20 cellular contexts compared by ENCODE assay signal in genomic region chr15:71238926-71239325, GRCh38.
DNase-seq lines count a peak whose midpoint lies in the region; ATAC-seq, FAIRE-seq and TF ChIP-seq lines count a peak whose summit lies in the region.
"Had no signal": no experiment of that assay in that cellular context is flagged by ENCODE, and none has a peak within 500 bp of the region (broad histone marks: within the 10 kb centered on the region; RNA-seq: fewer than 3 reads in every experiment).

No MANE protein-coding gene starts in this region.

- TF ChIP-seq RAD21 in H1 (IDR thresholded peaks at IDR 0.05 in 1 of 2, conservative IDR thresholded peaks at IDR 0.05 in 1 of 2; ENCODE audit: low read depth in 2 of 2, low read length in 2 of 2) = no peak

- no peak overlapping the region for H3K4ac ChIP-seq in H1 (replicated peaks; ENCODE audit: insufficient read length, low read depth, low read length)

- H4K20me1 ChIP-seq in H1 (replicated peaks in 1 of 2; ENCODE audit: control insufficient read depth in 1 of 2, insufficient read depth in 2 of 2, low read length in 2 of 2) = no peaks in the 10 kb centered on the region

- TF ChIP-seq EP300 in H1 (IDR thresholded peaks at IDR 0.05; ENCODE audit: borderline replicate concordance in 1 of 2, low read depth in 2 of 2, low read length in 2 of 2) = no peak

- no peak overlapping the region for H3K14ac ChIP-seq in H1 (ENCODE audit: insufficient read length)

- H2BK15ac ChIP-seq in H1 (ENCODE audit: low read length) = no peak overlapping the region

- peak overlapping the region in 1 of 2 experiments; percentile 4; a peak in 2 of 4 replicates for H3K4me2 ChIP-seq in H1 (ENCODE audit: insufficient read depth in 1 of 2, low read depth in 2 of 2, low read length in 2 of 2)
- H3K4me2 ChIP-seq: KMS-11 had no signal

- H2AK5ac ChIP-seq in H1 (ENCODE audit: low read depth, low read length) = no peak overlapping the region

- TF ChIP-seq CTCF in left ventricle myocardium inferior (IDR thresholded peaks at IDR 0.05; ENCODE audit: borderline replicate concordance) (no peak), H1 (IDR thresholded peaks at IDR 0.05; ENCODE audit: control extremely low read depth in 1 of 3, insufficient read depth in 1 of 3, low read depth in 1 of 3, low read length in 3 of 3) (no peak), uterus (IDR thresholded peaks at IDR 0.05) (no peak)

- no peak overlapping the region for H2AFZ ChIP-seq in H1 (ENCODE audit: low read length)

- H3K9ac ChIP-seq in HUES48 (ENCODE audit: low read depth, low read length) (no peak overlapping the region), H1 (replicated peaks in 1 of 4; ENCODE audit: extremely low read depth in 1 of 4, low read depth in 3 of 4, low read length in 3 of 4) (no peak overlapping the region)
- H3K9ac ChIP-seq: KMS-11 had no signal

- no peaks in the 10 kb centered on the region for H3K79me2 ChIP-seq in H1 (ENCODE audit: control insufficient read depth in 1 of 2, insufficient read depth in 2 of 2, low read length in 2 of 2)

- no peak for FAIRE-seq in H1 (lab: Jason Lieb, UNC)
- FAIRE-seq in small intestine (lab: Jason Lieb, UNC) = no peak

- H3K27me3 ChIP-seq in left ventricle myocardium inferior (ENCODE audit: low read depth) (no peaks in the 10 kb centered on the region), right cardiac atrium (ENCODE audit: control insufficient read depth, insufficient read depth) (no peaks in the 10 kb centered on the region), HUES48 (ENCODE audit: control insufficient read depth, insufficient read depth, low read length) (no peaks in the 10 kb centered on the region), H1 (replicated peaks in 1 of 4; ENCODE audit: control insufficient read depth in 3 of 4, extremely low read depth in 1 of 4, insufficient read depth in 3 of 4, low read length in 3 of 4) (no peaks in the 10 kb centered on the region), uterus (no peaks in the 10 kb centered on the region), small intestine (ENCODE audit: control insufficient read depth in 2 of 2, insufficient read depth in 2 of 2, low read length in 2 of 2) (no peaks in the 10 kb centered on the region)

- H3K56ac ChIP-seq in H1 (replicated peaks; ENCODE audit: insufficient read length, low read depth, low read length) = no peak overlapping the region

- H3K36me3 ChIP-seq in left ventricle myocardium inferior (peaks cover 8% of the 10 kb centered on the region), HUES48 (ENCODE audit: control insufficient read depth, insufficient read depth, low read length) (no peaks in the 10 kb centered on the region), H1 (ENCODE audit: control insufficient read depth in 2 of 4, insufficient read depth in 4 of 4, low read length in 3 of 4) (no peaks in the 10 kb centered on the region; a peak in 1 of 8 replicates), uterus (no peaks in the 10 kb centered on the region), small intestine (ENCODE audit: control insufficient read depth in 2 of 2, insufficient read depth in 2 of 2, low read length in 2 of 2) (no peaks in the 10 kb centered on the region)

- H3K23ac ChIP-seq in H1 (ENCODE audit: insufficient read length) = no peak overlapping the region

- no peak overlapping the region for H2BK12ac ChIP-seq in H1 (ENCODE audit: low read depth, low read length)

- H3K4me1 ChIP-seq in left ventricle myocardium inferior (peaks cover 28% of the 10 kb centered on the region), right cardiac atrium (ENCODE audit: control insufficient read depth, insufficient read depth, low read length) (peaks cover 4% of the 10 kb centered on the region), HUES48 (ENCODE audit: control insufficient read depth, insufficient read depth, low read length) (peaks cover 18% of the 10 kb centered on the region), H1 (replicated peaks in 1 of 4; ENCODE audit: control insufficient read depth in 3 of 4, insufficient read depth in 4 of 4, low read length in 3 of 4) (peaks cover 0 to 8% (median 3%) of the 10 kb centered on the region in 4 experiments; a peak in 3 of 7 replicates), uterus (peaks cover 0 to 11% of the 10 kb centered on the region in 2 donors), small intestine (ENCODE audit: control insufficient read depth in 2 of 2, insufficient read depth in 1 of 2, low read depth in 1 of 2, low read length in 1 of 2) (peaks cover 0 to 8% of the 10 kb centered on the region in 2 donors)

- CTCF ChIA-PET in H1 (lab: Charles Lee; ENCODE audit: partially characterized antibody) = interaction anchor here (0.6 to 1.8 kb wide), 3 partner anchors 18 to 124 kb away, joined by 3 to 8 read pairs (median 4); partner anchors contain the start of gene THSD4

- no peak for ATAC-seq in right cardiac atrium

- H4K91ac ChIP-seq in H1 (replicated peaks; ENCODE audit: insufficient read length, low read length) = no peak overlapping the region

- H2BK20ac ChIP-seq in H1 (ENCODE audit: low read length) = no peak overlapping the region

- H3K4me3 ChIP-seq in left ventricle myocardium inferior (no peak overlapping the region), right cardiac atrium (ENCODE audit: low read length) (no peak overlapping the region), HUES48 (ENCODE audit: low read depth, low read length) (peak overlapping the region; percentile 40; the same call in 1 of the 2 replicates), H1 (ENCODE audit: extremely low read depth in 1 of 4, insufficient read depth in 2 of 4, low read depth in 3 of 4, low read length in 4 of 4) (no peak overlapping the region), uterus (no peak overlapping the region), small intestine (ENCODE audit: low read depth in 1 of 2, low read length in 2 of 2) (no peak overlapping the region)
- H3K4me3 ChIP-seq: SK-N-MC had no signal

- no peak overlapping the region for H4K8ac ChIP-seq in H1 (ENCODE audit: extremely low read depth, insufficient read depth, low read length)

- H4K5ac ChIP-seq in H1 (ENCODE audit: insufficient read length, low read depth, low read length) = peak overlapping the region; percentile 22

- H3K27ac ChIP-seq in left ventricle myocardium inferior (replicated peaks) (peak overlapping the region; percentile 73), right cardiac atrium (ENCODE audit: low read length) (no peak overlapping the region), HUES48 (ENCODE audit: low read depth, low read length) (peak overlapping the region; percentile 45), H1 (ENCODE audit: low read depth, low read length) (no peak overlapping the region), uterus (peak overlapping the region; percentile 66 to 74), small intestine (ENCODE audit: low read depth in 1 of 2, low read length in 1 of 2) (no peak overlapping the region)
- H3K27ac ChIP-seq: KMS-11, SK-N-MC had no signal

- no peaks in the 10 kb centered on the region for H3K79me1 ChIP-seq in H1 (ENCODE audit: low read depth, low read length)

- POLR2A ChIA-PET in H1 (lab: Charles Lee; ENCODE audit: partially characterized antibody) = interaction anchor here (1.4 to 1.7 kb wide), 4 partner anchors 10 to 25 kb away, joined by 4 read pairs; no protein-coding TSS in a partner anchor

- H3K23me2 ChIP-seq in H1 (ENCODE audit: low read depth, low read length) = no peaks in the 10 kb centered on the region

- no peak for DNase-seq in left ventricle myocardium inferior
- no peak for DNase-seq in right cardiac atrium
- no peak for DNase-seq in H1 (ENCODE audit: low read depth in 1 of 2, low spot score in 2 of 2)
- no peak for DNase-seq in uterus
- no peak for DNase-seq in NCI-H2107 (lab: John Stamatoyannopoulos, UW)
- DNase-seq in small intestine = no peak
- no peak for DNase-seq in GM19238 (ENCODE audit: insufficient read length, low spot score)
- DNase-seq: GDM1, H7, HFFc6, NCI-H1105, NCI-H2081, NCI-H2171 treated with DMSO at 0.1 percent for 48 hours, NCI-H446, NCI-H526, OCI-M1, SHP77 treated with DMSO at 0.1 percent for 48 hours had no signal

- no peak for TF ChIP-seq POLR2A in H1 (IDR thresholded peaks at IDR 0.05; ENCODE audit: control extremely low read depth in 1 of 2, low read depth in 2 of 2, low read length in 2 of 2)
- no peak for TF ChIP-seq POLR2A in uterus (IDR thresholded peaks at IDR 0.05)

- 87% methylated on average over 1 of the region's 1 CpG for WGBS in right cardiac atrium
- 63% methylated on average over 1 of the region's 1 CpG; no CpG with 5 or more reads in 1 of the 2 experiments for WGBS in H1 (ENCODE audit: extremely low coverage in 1 of 2, insufficient coverage in 1 of 2, insufficient read length in 1 of 2, insufficient replicate concordance in 2 of 2, low coverage in 1 of 2, low lambda C conversion rate in 2 of 2, missing lambda C conversion rate in 1 of 2), 2 experiments
- WGBS in small intestine, 3 donors = 70 to 76% (median 71%) methylated on average over 1 of the region's 1 CpG

- no peak overlapping the region for H3K18ac ChIP-seq in H1 (ENCODE audit: extremely low read depth, low read length)

- intact Hi-C loops in left ventricle myocardium inferior (cut with micrococcal nuclease) = no loop called here
- intact Hi-C loops in right cardiac atrium (cut with DNase I) = no loop called here
- intact Hi-C loops in uterus (cut with DNase I; ENCODE audit: low total_unique reads) = no loop called here

- H2BK5ac ChIP-seq in H1 (ENCODE audit: low read depth, low read length) = 0 out of 2 replicates have a peak overlapping the region, but pooled peaks have one; percentile 8

- H3K9me3 ChIP-seq in left ventricle myocardium inferior (replicated peaks) (no peaks in the 10 kb centered on the region), right cardiac atrium (ENCODE audit: control insufficient read depth, low read length) (no peaks in the 10 kb centered on the region), HUES48 (ENCODE audit: control insufficient read depth, insufficient read depth, low read length) (no peaks in the 10 kb centered on the region), H1 (ENCODE audit: insufficient read depth in 2 of 2, low read depth in 1 of 2, low read length in 1 of 2) (no peaks in the 10 kb centered on the region), uterus (no peaks in the 10 kb centered on the region), small intestine (ENCODE audit: control insufficient read depth, low read depth) (no peaks in the 10 kb centered on the region)

- no peak overlapping the region for H2BK120ac ChIP-seq in H1 (replicated peaks; ENCODE audit: low read depth, low read length)

TF ChIP-seq in H1, 55 proteins besides CTCF, POLR2A, EP300 and RAD21:
- TF ChIP-seq BCL11A (IDR thresholded peaks at IDR 0.05; ENCODE audit: low read depth in 2 of 2, low read length in 2 of 2) = no peak
- no peak for TF ChIP-seq CBX5 (IDR thresholded peaks at IDR 0.05; ENCODE audit: low read depth, low read length)
- no peak for TF ChIP-seq GTF2F1 (IDR thresholded peaks at IDR 0.05; ENCODE audit: borderline replicate concordance, low read depth, low read length)

Comparison
In these comparisons a context has a peak if more than half of its experiments do, and no peak if none do; other contexts are left out.
1. H3K27ac ChIP-seq: peak in left ventricle myocardium inferior (single experiment), HUES48 (single experiment) and uterus (2 of 2); none in right cardiac atrium (single experiment), H1 (single experiment) and small intestine (0 of 2).